In the genomic region with DNA sequence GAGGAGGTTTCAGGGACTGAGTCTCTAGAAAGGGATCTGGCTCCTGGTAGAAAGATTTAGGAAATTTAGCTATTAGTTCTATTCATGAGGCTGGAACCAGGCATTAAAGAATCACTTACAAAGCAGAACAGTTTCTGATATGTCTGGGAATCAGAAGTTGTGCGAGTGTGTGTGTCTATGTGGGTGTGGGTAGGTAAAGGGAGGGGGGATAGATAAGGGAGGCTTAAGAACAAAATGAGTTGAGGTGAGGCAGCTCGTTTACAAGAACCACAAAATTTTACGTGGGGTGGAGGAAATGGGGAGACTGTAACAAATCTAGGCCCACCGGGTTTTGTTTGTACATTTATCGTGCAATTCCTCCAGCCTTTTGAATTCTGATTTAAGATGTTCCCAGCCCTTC, we compare ENCODE assay signal across 28 cellular contexts.
"Had no signal": no experiment of that assay in that cellular context is flagged by ENCODE, and none has a peak within 500 bp of the region (broad histone marks: within the 10 kb centered on the region; RNA-seq: fewer than 3 reads in every experiment).

No MANE protein-coding gene starts in this region.

- H3K4me3 Mint-ChIP-seq: dendritic cell treated with granulocyte-macrophage colony-stimulating factor and Interleukin-4, amounts not matched to agents 40 ng/mL and 50 ng/mL, for 4 days; effector memory CD8-positive, alpha-beta T cell; endodermal cell had no signal

- H3K4me1 ChIP-seq: colonic mucosa, esophagus muscularis mucosa, gastrocnemius medialis, gastroesophageal sphincter, heart left ventricle, heart right ventricle had no signal

- ATAC-seq: effector memory CD8-positive, alpha-beta T cell; esophagus mucosa; foreskin keratinocyte; gastrocnemius medialis; gastroesophageal sphincter; heart left ventricle; heart right ventricle had no signal

- H3K9me3 ChIP-seq: colonic mucosa, esophagus muscularis mucosa, gastrocnemius medialis had no signal

- H3K27ac Mint-ChIP-seq: dendritic cell treated with granulocyte-macrophage colony-stimulating factor and Interleukin-4, amounts not matched to agents 40 ng/mL and 50 ng/mL, for 4 days; effector memory CD8-positive, alpha-beta T cell; endodermal cell had no signal

- H3K4me3 ChIP-seq: colonic mucosa, coronary artery, dorsolateral prefrontal cortex, esophagus muscularis mucosa, esophagus squamous epithelium, gastrocnemius medialis, gastroesophageal sphincter, heart left ventricle, heart right ventricle had no signal

- H3K4me1 Mint-ChIP-seq: endodermal cell had no signal

- H3K27me3 Mint-ChIP-seq: dendritic cell treated with granulocyte-macrophage colony-stimulating factor and Interleukin-4, amounts not matched to agents 40 ng/mL and 50 ng/mL, for 4 days had no signal

- H3K27ac ChIP-seq: colonic mucosa, coronary artery, dorsolateral prefrontal cortex, epithelial cell of prostate, esophagus muscularis mucosa, esophagus squamous epithelium, foreskin keratinocyte, gastrocnemius medialis, gastroesophageal sphincter, heart left ventricle, heart right ventricle had no signal

- H3K9me3 Mint-ChIP-seq: effector memory CD8-positive, alpha-beta T cell had no signal

- H3K36me3 ChIP-seq: colonic mucosa, esophagus muscularis mucosa, esophagus squamous epithelium, gastrocnemius medialis, gastroesophageal sphincter, heart left ventricle, heart right ventricle had no signal

- FAIRE-seq: colon, endometrium, endothelial cell of umbilical vein had no signal

- DNase-seq: colonic mucosa; cortex of kidney; dermis blood vessel endothelial cell; dorsolateral prefrontal cortex; effector CD4-positive, alpha-beta T cell; effector CD8-positive, alpha-beta T cell; effector memory CD4-positive, alpha-beta T cell; effector memory CD8-positive, alpha-beta T cell; endodermal cell; erythroblast; esophagus squamous epithelium; foreskin fibroblast; foreskin keratinocyte; foreskin melanocyte; gastrocnemius medialis; glutamatergic neuron; head of caudate nucleus; heart left ventricle; heart right ventricle had no signal

- H3K27me3 ChIP-seq: colonic mucosa, esophagus squamous epithelium, foreskin keratinocyte, gastrocnemius medialis, gastroesophageal sphincter, heart left ventricle, heart right ventricle had no signal
